ENCODE assay signal across 9 cellular contexts in the genomic region with DNA sequence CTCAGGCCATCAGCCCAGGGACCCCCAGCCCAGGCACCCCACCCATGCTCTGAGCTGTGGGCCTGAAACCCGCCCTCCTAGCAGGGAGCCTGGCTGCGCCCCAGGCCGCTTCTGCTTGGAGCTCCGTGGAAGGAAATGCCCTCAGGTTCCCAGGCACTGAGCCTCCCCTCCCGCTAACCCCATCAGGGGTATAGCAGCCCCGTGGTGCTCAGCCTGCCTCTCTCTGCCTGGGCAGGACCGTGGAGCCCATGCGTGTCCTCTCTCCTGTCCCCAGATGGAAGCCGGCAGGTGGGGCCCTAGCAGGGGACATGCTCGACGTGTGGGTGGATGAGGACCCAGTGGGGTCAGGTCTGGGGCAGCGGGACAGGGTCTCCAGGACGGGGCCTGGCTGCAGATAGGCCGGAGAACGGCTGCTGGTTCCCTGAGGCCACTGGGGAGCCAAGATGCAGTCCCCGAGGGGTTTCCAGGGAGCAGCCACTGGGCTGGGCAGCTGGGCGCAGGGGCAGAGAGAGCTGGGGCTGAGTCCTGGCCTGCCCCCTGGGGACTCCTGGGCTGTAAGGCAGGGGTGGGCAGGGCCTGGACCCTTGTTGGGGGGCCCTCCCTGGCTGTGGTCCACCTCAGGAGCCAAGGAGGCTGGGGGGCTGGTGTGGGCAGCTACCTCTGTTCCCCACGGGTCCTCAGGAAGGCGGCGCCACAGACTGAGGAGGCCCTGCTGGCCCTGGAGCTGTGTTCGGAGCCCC.
A peak's percentile ranks its signal among the peaks of the same experiment; 100 is the strongest.
DNase-seq lines count a peak whose midpoint lies in the region; ATAC-seq and TF ChIP-seq lines count a peak whose summit lies in the region.
"Had no signal": no experiment of that assay in that cellular context is flagged by ENCODE, and none has a peak within 500 bp of the region (broad histone marks: within the 10 kb centered on the region; RNA-seq: fewer than 3 reads in every experiment).

No MANE protein-coding gene starts in this region.

- H3K14ac ChIP-seq in trophoblast cell (ENCODE audit: low read length) = peak overlapping the region; percentile 68

- H2BK120ac ChIP-seq in trophoblast cell (ENCODE audit: insufficient read depth, low read length, poor library complexity) = peak overlapping the region; percentile 91

- intact Hi-C loops in sciatic nerve (cut with DNase I) = no loop called here

- H3K27me3 Mint-ChIP-seq in CD4-positive, CD25-positive, alpha-beta regulatory T cell = no peaks in the 10 kb centered on the region

- peak overlapping the region; percentile 95 for H4K8ac ChIP-seq in trophoblast cell (ENCODE audit: low read depth, low read length)

- peak overlapping the region; percentile 50 for H2AFZ ChIP-seq in trophoblast cell (ENCODE audit: insufficient read depth, low read length, poor library complexity)

- no peaks in the 10 kb centered on the region for H3K9me3 Mint-ChIP-seq in CD4-positive, CD25-positive, alpha-beta regulatory T cell

- H3K4me3 ChIP-seq in CD4-positive, CD25-positive, alpha-beta regulatory T cell (ENCODE audit: low read depth, low read length) = no peak overlapping the region
- H3K4me3 ChIP-seq in HUES64 (ENCODE audit: low read length) (no peak overlapping the region), coronary artery (no peak overlapping the region), trophoblast cell (ENCODE audit: low read depth, low read length) (no peak overlapping the region)

- H4K91ac ChIP-seq in trophoblast cell (ENCODE audit: low read depth, low read length) = peak overlapping the region; percentile 97

- H3K9ac ChIP-seq in HUES64 (ENCODE audit: low read depth, low read length) = peak overlapping the region; percentile 63; the same call in 1 of the 2 replicates
- H3K9ac ChIP-seq in trophoblast cell (ENCODE audit: low read length) = no peak overlapping the region

- peak overlapping the region in 2 of 4 donors; percentile 39 to 61 for H3K4me3 Mint-ChIP-seq in CD4-positive, CD25-positive, alpha-beta regulatory T cell

- H2BK12ac ChIP-seq in trophoblast cell (ENCODE audit: low read length) = peak overlapping the region; percentile 99

- H3K23ac ChIP-seq in trophoblast cell (ENCODE audit: low read length) = no peak overlapping the region

- H3K4me1 Mint-ChIP-seq in CD4-positive, CD25-positive, alpha-beta regulatory T cell = peaks cover 0 to 22% (median 0%) of the 10 kb centered on the region in 4 donors

- H3K18ac ChIP-seq in trophoblast cell (ENCODE audit: low read length) = peak overlapping the region; percentile 91

- 84% methylated on average over 21 of the region's 21 CpGs for WGBS in HUES64
- no CpG with 5 or more reads among the region's 21 CpGs for WGBS in trophoblast cell (ENCODE audit: extremely low coverage, insufficient coverage, insufficient read length)

- H3K79me2 ChIP-seq in trophoblast cell (ENCODE audit: control insufficient read depth, insufficient read depth, low read length, poor library complexity) = peaks cover 13% of the 10 kb centered on the region

- H3K4me1 ChIP-seq in CD4-positive, CD25-positive, alpha-beta regulatory T cell (ENCODE audit: control insufficient read depth, insufficient read depth, low read length, poor library complexity, severe bottlenecking) = peaks cover 46% of the 10 kb centered on the region
- H3K4me1 ChIP-seq in HUES64 (ENCODE audit: insufficient read depth, low read length) (peaks cover 23% of the 10 kb centered on the region), trophoblast cell (ENCODE audit: control insufficient read depth in 1 of 2, insufficient read depth in 2 of 2, low read length in 2 of 2) (peaks cover 40 to 50% of the 10 kb centered on the region in 2 experiments)

- H4K12ac ChIP-seq in trophoblast cell (ENCODE audit: low read depth, low read length) = peak overlapping the region; percentile 83

- H2BK5ac ChIP-seq in trophoblast cell (ENCODE audit: low read depth, low read length, poor library complexity) = peak overlapping the region; percentile 58

- no peaks in the 10 kb centered on the region for H3K27me3 ChIP-seq in CD4-positive, CD25-positive, alpha-beta regulatory T cell (ENCODE audit: control insufficient read depth, insufficient read depth, low read length)
- H3K27me3 ChIP-seq in HUES64 (ENCODE audit: insufficient read depth, low read length) (no peaks in the 10 kb centered on the region), trophoblast cell (ENCODE audit: insufficient read depth, low read length) (no peaks in the 10 kb centered on the region)

- H3K4ac ChIP-seq in trophoblast cell (ENCODE audit: low read depth, low read length) = peak overlapping the region; percentile 94

- no peak for ATAC-seq in CD4-positive, CD25-positive, alpha-beta regulatory T cell (ENCODE audit: low read depth in 2 of 2)
- ATAC-seq in sciatic nerve = no peak
- no peak for ATAC-seq in GM21619 (IDR thresholded peaks at IDR 0.05; ENCODE audit: unreplicated experiment)
- no peak for ATAC-seq in HG02885 (IDR thresholded peaks at IDR 0.05; ENCODE audit: poor library complexity, unreplicated experiment)

- H3K4me2 ChIP-seq in trophoblast cell (ENCODE audit: low read length) = no peak overlapping the region

- H3K27ac Mint-ChIP-seq in CD4-positive, CD25-positive, alpha-beta regulatory T cell = peak overlapping the region in 2 of 3 donors; percentile 69 to 79

- DNase-seq in CD4-positive, CD25-positive, alpha-beta regulatory T cell = no peak
- DNase-seq in coronary artery (ENCODE audit: low spot score) = no peak
- DNase-seq in trophoblast cell = peak in 1 of 2 donors; percentile 6
- DNase-seq in sciatic nerve (ENCODE audit: low spot score) = no peak
- DNase-seq in activated gamma-delta T cell (lab: John Stamatoyannopoulos, UW) = no peak
- DNase-seq: NCI-H748 treated with DMSO at 0.1 percent for 48 hours had no signal

- H3K36me3 ChIP-seq in CD4-positive, CD25-positive, alpha-beta regulatory T cell (ENCODE audit: control insufficient read depth, insufficient read depth, low read length) = no peaks in the 10 kb centered on the region
- H3K36me3 ChIP-seq in HUES64 (ENCODE audit: insufficient read depth, low read length) = no peaks in the 10 kb centered on the region
- H3K36me3 ChIP-seq in trophoblast cell (ENCODE audit: control insufficient read depth in 1 of 2, insufficient read depth in 2 of 2, low read length in 2 of 2) = peaks cover 0 to 1% of the 10 kb centered on the region in 2 experiments

- peak overlapping the region; percentile 78 for H2AK5ac ChIP-seq in trophoblast cell (ENCODE audit: low read length)

- H3K36me3 Mint-ChIP-seq in CD4-positive, CD25-positive, alpha-beta regulatory T cell = no peaks in the 10 kb centered on the region

- TF ChIP-seq CTCF in coronary artery (IDR thresholded peaks at IDR 0.05) = no peak

- peaks cover 43% of the 10 kb centered on the region for H3K79me1 ChIP-seq in trophoblast cell (ENCODE audit: low read length)

- H3K9me3 ChIP-seq in CD4-positive, CD25-positive, alpha-beta regulatory T cell (ENCODE audit: control insufficient read depth in 2 of 2, low read length in 2 of 2) = no peaks in the 10 kb centered on the region
- H3K9me3 ChIP-seq in HUES64 (ENCODE audit: insufficient read depth, low read depth, low read length) (no peaks in the 10 kb centered on the region), trophoblast cell (ENCODE audit: insufficient read depth, low read depth, low read length) (peaks cover 3% of the 10 kb centered on the region)

- H3K27ac ChIP-seq in CD4-positive, CD25-positive, alpha-beta regulatory T cell (ENCODE audit: insufficient read depth, low read length, poor library complexity, severe bottlenecking) = peak overlapping the region; percentile 83
- peak overlapping the region; percentile 81 for H3K27ac ChIP-seq in HUES64 (ENCODE audit: low read depth, low read length)
- peak overlapping the region; percentile 84 to 93 for H3K27ac ChIP-seq in coronary artery
- H3K27ac ChIP-seq in trophoblast cell (ENCODE audit: low read depth, low read length) = peak overlapping the region; percentile 65
